Comparison of ENCODE assay signal across 8 cellular contexts in the genomic region with DNA sequence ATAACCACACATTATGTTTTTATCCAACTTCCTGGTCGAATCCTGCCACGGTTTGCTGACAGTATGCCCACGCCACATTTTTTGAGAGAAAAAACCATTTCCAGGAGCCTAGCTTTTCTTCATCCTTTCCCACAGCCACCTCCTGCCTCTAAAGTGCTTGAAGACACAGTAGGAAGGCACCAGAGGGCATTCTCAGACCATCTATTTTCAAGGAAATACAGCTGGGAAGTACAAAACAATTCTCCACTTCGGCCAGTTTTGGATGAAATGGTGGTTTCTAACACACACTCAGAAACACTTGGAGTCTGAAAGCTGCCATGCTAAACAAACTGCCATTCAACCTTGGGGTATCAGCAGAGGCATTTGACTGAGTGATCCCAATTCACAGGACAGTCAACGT.
A peak's percentile ranks its signal among the peaks of the same experiment; 100 is the strongest.
DNase-seq lines count a peak whose midpoint lies in the region; ATAC-seq, FAIRE-seq and TF ChIP-seq lines count a peak whose summit lies in the region.

No MANE protein-coding gene starts in this region.

- 58% methylated on average over 5 of the region's 5 CpGs for WGBS in liver

- no peak overlapping the region for H3K4me3 ChIP-seq in LNCaP clone FGC (ENCODE audit: low read depth, low read length)
- no peak overlapping the region for H3K4me3 ChIP-seq in liver (ENCODE audit: low read depth in 1 of 3, low read length in 3 of 3)

- no peaks in the 10 kb centered on the region for H3K27me3 ChIP-seq in liver (ENCODE audit: control insufficient read depth in 4 of 4, insufficient read depth in 4 of 4, low read length in 3 of 4)

- H3K4me1 ChIP-seq in liver (ENCODE audit: control insufficient read depth in 4 of 4, insufficient read depth in 4 of 4, low read length in 3 of 4) = peaks cover 0 to 5% (median 0%) of the 10 kb centered on the region in 4 donors

- no peak for FAIRE-seq in GM12891 (lab: Jason Lieb, UNC)

- TF ChIP-seq CTCF in LNCaP clone FGC (IDR thresholded peaks at IDR 0.05; ENCODE audit: control insufficient read depth, extremely low read depth, insufficient read depth) (peak; percentile 57), liver (IDR thresholded peaks at IDR 0.05; ENCODE audit: low read depth, low read length, missing input control) (peak; percentile 36)

- H3K36me3 ChIP-seq in liver (ENCODE audit: control insufficient read depth in 4 of 4, insufficient read depth in 3 of 4, low read depth in 1 of 4, low read length in 3 of 4) = no peaks in the 10 kb centered on the region

- ATAC-seq in HG03159 (IDR thresholded peaks at IDR 0.05; ENCODE audit: unreplicated experiment) = no peak

- peak; percentile 80 to 81 for TF ChIP-seq RAD21 in liver (IDR thresholded peaks at IDR 0.05)

- no peak overlapping the region for H3K27ac ChIP-seq in liver (ENCODE audit: low read depth in 1 of 2, low read length in 2 of 2)

- TF ChIP-seq POLR2A in GM12891 (IDR thresholded peaks at IDR 0.05; ENCODE audit: low read depth, low read length) = no peak

- DNase-seq in AG20443 (ENCODE audit: low spot score) (peak; percentile 69), LNCaP clone FGC (ENCODE audit: low read depth) (no peak), T47D (ENCODE audit: low read depth in 1 of 2, low spot score in 1 of 2) (peak; percentile 16 to 56), RPMI8226 (no peak), HuH-7 (ENCODE audit: low spot score) (no peak), GM12891 (ENCODE audit: insufficient read length, low spot score) (no peak)

- no peak overlapping the region for H3K9ac ChIP-seq in liver (ENCODE audit: low read depth in 1 of 2, low read length in 2 of 2)

- H3K9me3 ChIP-seq in liver (ENCODE audit: control insufficient read depth in 4 of 4, low read length in 3 of 4) = no peaks in the 10 kb centered on the region

- in situ Hi-C loops in T47D (cut with HindIII; ENCODE audit: low pct_unique_long_range_greater_than_20kb, low sequenced_read_pairs) = no loop called here

TF ChIP-seq in liver, 16 proteins besides CTCF, POLR2A, EP300 and RAD21:
- no peak for TF ChIP-seq NR2F2 (IDR thresholded peaks at IDR 0.05)
- no peak for TF ChIP-seq HNF4G (IDR thresholded peaks at IDR 0.05)
- TF ChIP-seq GABPA (IDR thresholded peaks at IDR 0.05 in 1 of 2, conservative IDR thresholded peaks at IDR 0.05 in 1 of 2) = no peak
- TF ChIP-seq RXRA (IDR thresholded peaks at IDR 0.05) = no peak
- TF ChIP-seq, protein P1, sequence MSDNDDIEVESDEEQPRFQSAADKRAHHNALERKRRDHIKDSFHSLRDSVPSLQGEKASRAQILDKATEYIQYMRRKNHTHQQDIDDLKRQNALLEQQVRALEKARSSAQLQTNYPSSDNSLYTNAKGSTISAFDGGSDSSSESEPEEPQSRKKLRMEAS (IDR thresholded peaks at IDR 0.05) = no peak
- no peak for TF ChIP-seq FOXA2 (IDR thresholded peaks at IDR 0.05)
- TF ChIP-seq HNF4A (conservative IDR thresholded peaks at IDR 0.05) = no peak
- TF ChIP-seq EGR1 (IDR thresholded peaks at IDR 0.05; ENCODE audit: low read depth in 2 of 2) = no peak
- TF ChIP-seq, protein P2, sequence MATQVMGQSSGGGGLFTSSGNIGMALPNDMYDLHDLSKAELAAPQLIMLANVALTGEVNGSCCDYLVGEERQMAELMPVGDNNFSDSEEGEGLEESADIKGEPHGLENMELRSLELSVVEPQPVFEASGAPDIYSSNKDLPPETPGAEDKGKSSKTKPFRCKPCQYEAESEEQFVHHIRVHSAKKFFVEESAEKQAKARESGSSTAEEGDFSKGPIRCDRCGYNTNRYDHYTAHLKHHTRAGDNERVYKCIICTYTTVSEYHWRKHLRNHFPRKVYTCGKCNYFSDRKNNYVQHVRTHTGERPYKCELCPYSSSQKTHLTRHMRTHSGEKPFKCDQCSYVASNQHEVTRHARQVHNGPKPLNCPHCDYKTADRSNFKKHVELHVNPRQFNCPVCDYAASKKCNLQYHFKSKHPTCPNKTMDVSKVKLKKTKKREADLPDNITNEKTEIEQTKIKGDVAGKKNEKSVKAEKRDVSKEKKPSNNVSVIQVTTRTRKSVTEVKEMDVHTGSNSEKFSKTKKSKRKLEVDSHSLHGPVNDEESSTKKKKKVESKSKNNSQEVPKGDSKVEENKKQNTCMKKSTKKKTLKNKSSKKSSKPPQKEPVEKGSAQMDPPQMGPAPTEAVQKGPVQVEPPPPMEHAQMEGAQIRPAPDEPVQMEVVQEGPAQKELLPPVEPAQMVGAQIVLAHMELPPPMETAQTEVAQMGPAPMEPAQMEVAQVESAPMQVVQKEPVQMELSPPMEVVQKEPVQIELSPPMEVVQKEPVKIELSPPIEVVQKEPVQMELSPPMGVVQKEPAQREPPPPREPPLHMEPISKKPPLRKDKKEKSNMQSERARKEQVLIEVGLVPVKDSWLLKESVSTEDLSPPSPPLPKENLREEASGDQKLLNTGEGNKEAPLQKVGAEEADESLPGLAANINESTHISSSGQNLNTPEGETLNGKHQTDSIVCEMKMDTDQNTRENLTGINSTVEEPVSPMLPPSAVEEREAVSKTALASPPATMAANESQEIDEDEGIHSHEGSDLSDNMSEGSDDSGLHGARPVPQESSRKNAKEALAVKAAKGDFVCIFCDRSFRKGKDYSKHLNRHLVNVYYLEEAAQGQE (IDR thresholded peaks at IDR 0.05) = no peak
- TF ChIP-seq, protein P3, sequence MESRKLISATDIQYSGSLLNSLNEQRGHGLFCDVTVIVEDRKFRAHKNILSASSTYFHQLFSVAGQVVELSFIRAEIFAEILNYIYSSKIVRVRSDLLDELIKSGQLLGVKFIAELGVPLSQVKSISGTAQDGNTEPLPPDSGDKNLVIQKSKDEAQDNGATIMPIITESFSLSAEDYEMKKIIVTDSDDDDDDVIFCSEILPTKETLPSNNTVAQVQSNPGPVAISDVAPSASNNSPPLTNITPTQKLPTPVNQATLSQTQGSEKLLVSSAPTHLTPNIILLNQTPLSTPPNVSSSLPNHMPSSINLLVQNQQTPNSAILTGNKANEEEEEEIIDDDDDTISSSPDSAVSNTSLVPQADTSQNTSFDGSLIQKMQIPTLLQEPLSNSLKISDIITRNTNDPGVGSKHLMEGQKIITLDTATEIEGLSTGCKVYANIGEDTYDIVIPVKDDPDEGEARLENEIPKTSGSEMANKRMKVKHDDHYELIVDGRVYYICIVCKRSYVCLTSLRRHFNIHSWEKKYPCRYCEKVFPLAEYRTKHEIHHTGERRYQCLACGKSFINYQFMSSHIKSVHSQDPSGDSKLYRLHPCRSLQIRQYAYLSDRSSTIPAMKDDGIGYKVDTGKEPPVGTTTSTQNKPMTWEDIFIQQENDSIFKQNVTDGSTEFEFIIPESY (IDR thresholded peaks at IDR 0.05) = no peak
- no peak for TF ChIP-seq SP1 (IDR thresholded peaks at IDR 0.05)

TF ChIP-seq in GM12891, 5 proteins besides CTCF, POLR2A, EP300 and RAD21:
- TF ChIP-seq TAF1 (IDR thresholded peaks at IDR 0.05; ENCODE audit: low read depth, low read length) (no peak), PAX5 (IDR thresholded peaks at IDR 0.05; ENCODE audit: insufficient read depth, low read length, severe bottlenecking) (no peak), POU2F2 (IDR thresholded peaks at IDR 0.05; ENCODE audit: low read depth, low read length) (no peak), POLR2AphosphoS5 (IDR thresholded peaks at IDR 0.05; ENCODE audit: low read depth, low read length) (no peak), SPI1 (IDR thresholded peaks at IDR 0.05; ENCODE audit: low read depth, low read length) (no peak)
TF ChIP-seq in GM12891: peak in this region for 0.

Comparison
In these comparisons a context has a peak if more than half of its experiments do, and no peak if none do; other contexts are left out.
1. DNase-seq: peak in AG20443 (single experiment) and T47D (2 of 2); none in LNCaP clone FGC (single experiment), RPMI8226 (single experiment), HuH-7 (single experiment) and GM12891 (single experiment).